ENCODE assay signal across 27 cellular contexts in the genomic region with DNA sequence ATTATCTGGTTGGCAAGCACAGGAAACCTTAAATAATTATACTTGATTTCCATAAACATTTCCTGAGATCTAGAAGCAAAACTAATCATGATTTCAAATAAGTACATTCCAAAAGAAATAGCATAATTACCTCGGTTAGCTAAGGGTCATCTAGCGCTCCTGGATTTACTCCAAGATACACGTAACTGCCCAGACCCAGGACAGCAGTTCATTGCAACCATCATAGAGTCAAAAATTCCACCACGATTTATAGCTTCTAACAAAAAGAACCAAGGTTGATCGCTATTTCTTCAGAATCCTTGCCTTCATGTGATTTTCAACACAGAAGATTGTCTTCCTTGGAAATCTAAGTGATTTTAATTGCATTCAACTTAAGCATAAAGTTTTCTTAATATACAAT.
DNase-seq lines count a peak whose midpoint lies in the region; ATAC-seq and TF ChIP-seq lines count a peak whose summit lies in the region.
"Had no signal": no experiment of that assay in that cellular context is flagged by ENCODE, and none has a peak within 500 bp of the region (broad histone marks: within the 10 kb centered on the region; RNA-seq: fewer than 3 reads in every experiment).

No MANE protein-coding gene starts in this region.

- H4K20me1 ChIP-seq in SK-N-SH (ENCODE audit: insufficient read depth) = no peaks in the 10 kb centered on the region

- no peak for DNase-seq in SK-N-SH
- DNase-seq in adipocyte (ENCODE audit: low read depth) = peak; percentile 12
- DNase-seq in fibroblast of pulmonary artery (ENCODE audit: low read depth) = peak; percentile 3
- no peak for DNase-seq in prostate gland (ENCODE audit: low spot score)
- no peak for DNase-seq in dorsolateral prefrontal cortex
- DNase-seq: activated CD4-positive, alpha-beta T cell treated with anti-CD3 and anti-CD28 coated beads for 4 hours; activated T-cell treated with anti-CD3 and anti-CD28 coated beads, Interleukin-2, amount 50 U/mL, for 1 hour; AML-193; CD4-positive, alpha-beta T cell; esophagus squamous epithelium; hypothalamus; left ventricle myocardium inferior; naive thymus-derived CD4-positive, alpha-beta T cell; NCI-H1105; NCI-H1930; NCI-H2227 treated with DMSO at 0.1 percent for 48 hours; NCI-H526 treated with DMSO at 0.1 percent for 48 hours; stimulated activated CD4-positive, alpha-beta T cell treated with anti-CD3 and anti-CD28 coated beads, Interleukin-1b, Interleukin-23, amount 100 ng/mL, for 48 hours; stimulated activated CD8-positive, alpha-beta memory T cell treated with anti-CD3 and anti-CD28 coated beads, Interleukin-4, amount 100 ng/mL, for 48 hours; stimulated activated naive CD8-positive, alpha-beta T cell treated with anti-CD3 and anti-CD28 coated beads, Interleukin-15, amount 100 ng/mL, for 72 hours; T-helper 9 cell had no signal

- TF ChIP-seq CTCF in SK-N-SH (IDR thresholded peaks at IDR 0.05) = no peak
- no peak for TF ChIP-seq CTCF in fibroblast of pulmonary artery (IDR thresholded peaks at IDR 0.05; ENCODE audit: low read length, missing control alignments)
- no peak for TF ChIP-seq CTCF in prostate gland (IDR thresholded peaks at IDR 0.05)
- no peak for TF ChIP-seq CTCF in dorsolateral prefrontal cortex (IDR thresholded peaks at IDR 0.05 in 54 of 56, conservative IDR thresholded peaks at IDR 0.05 in 2 of 56; ENCODE audit: low read depth in 1 of 56, partially characterized antibody in 56 of 56)

- intact Hi-C loops in prostate gland (cut with DNase I) (no loop called here), dorsolateral prefrontal cortex (cut with DNase I) (no loop called here)

- TF ChIP-seq RAD21 in SK-N-SH (IDR thresholded peaks at IDR 0.05; ENCODE audit: low read length) = no peak

- no peaks in the 10 kb centered on the region for H3F3A ChIP-seq in SK-N-SH (replicated peaks; ENCODE audit: insufficient read depth)

- H3K27me3 ChIP-seq in SK-N-SH (ENCODE audit: insufficient read depth) (no peaks in the 10 kb centered on the region), adipocyte (replicated peaks; ENCODE audit: control insufficient read depth, insufficient read depth, low read length) (no peaks in the 10 kb centered on the region), prostate gland (replicated peaks; ENCODE audit: insufficient read depth) (no peaks in the 10 kb centered on the region), dorsolateral prefrontal cortex (peaks cover 0 to 4% (median 0%) of the 10 kb centered on the region in 45 donors)
- H3K27me3 ChIP-seq: esophagus squamous epithelium, vagina had no signal

- TF ChIP-seq POLR2A in prostate gland (IDR thresholded peaks at IDR 0.05) = no peak

- H3K9ac ChIP-seq in SK-N-SH (no peak overlapping the region), adipocyte (ENCODE audit: low read length) (no peak overlapping the region)

- no peak overlapping the region for H3K4me2 ChIP-seq in SK-N-SH

- CTCF ChIA-PET in SK-N-SH (lab: Yijun Ruan, JAX) = no interaction called here

- ATAC-seq in SK-N-SH treated with all-trans-retinoic acid at 6 μM for 48 hours (no peak), HG02588 (IDR thresholded peaks at IDR 0.05; ENCODE audit: unreplicated experiment) (no peak), HG03460 (IDR thresholded peaks at IDR 0.05; ENCODE audit: unreplicated experiment) (no peak)
- ATAC-seq: naive thymus-derived CD4-positive, alpha-beta T cell; stimulated activated naive CD8-positive, alpha-beta T cell treated with anti-CD3 and anti-CD28 coated beads, Interleukin-15, amount 100 ng/mL, for 72 hours had no signal

- H3K9me2 ChIP-seq in SK-N-SH = no peaks in the 10 kb centered on the region

- POLR2A ChIA-PET in SK-N-SH (lab: Yijun Ruan, JAX) = no interaction called here

- no peaks in the 10 kb centered on the region for H3K79me2 ChIP-seq in SK-N-SH (ENCODE audit: insufficient read depth)

- WGBS in SK-N-SH (ENCODE audit: low lambda C conversion rate) = 44% methylated on average over 5 of the region's 5 CpGs
- 64% methylated on average over 5 of the region's 5 CpGs for WGBS in prostate gland

- H3K36me3 ChIP-seq in SK-N-SH (replicated peaks in 1 of 2; ENCODE audit: control insufficient read depth in 1 of 2, insufficient read depth in 2 of 2, low read length in 1 of 2) (no peaks in the 10 kb centered on the region), adipocyte (ENCODE audit: control insufficient read depth, insufficient read depth, low read length, severe bottlenecking) (no peaks in the 10 kb centered on the region), prostate gland (no peaks in the 10 kb centered on the region)
- H3K36me3 ChIP-seq: esophagus squamous epithelium, left ventricle myocardium inferior, vagina had no signal

- H3K9me3 ChIP-seq in SK-N-SH (no peaks in the 10 kb centered on the region), adipocyte (ENCODE audit: control insufficient read depth, low read length) (no peaks in the 10 kb centered on the region), prostate gland (no peaks in the 10 kb centered on the region)
- H3K9me3 ChIP-seq: esophagus squamous epithelium, left ventricle myocardium inferior, vagina had no signal

- H3K27ac ChIP-seq in SK-N-SH (ENCODE audit: low read depth in 2 of 2, low read length in 1 of 2) (no peak overlapping the region; a peak in 1 of 4 replicates), prostate gland (no peak overlapping the region), dorsolateral prefrontal cortex (no peak overlapping the region)
- H3K27ac ChIP-seq: 22Rv1, esophagus squamous epithelium, left ventricle myocardium inferior, vagina, VCaP had no signal

- H3K4me3 ChIP-seq in SK-N-SH (ENCODE audit: low read depth in 2 of 2, low read length in 1 of 2) (no peak overlapping the region), adipocyte (ENCODE audit: low read length) (peak overlapping the region; percentile 84), fibroblast of pulmonary artery (replicated peaks; ENCODE audit: low read depth, low read length) (no peak overlapping the region), prostate gland (no peak overlapping the region), dorsolateral prefrontal cortex (peak overlapping the region in 2 of 59 donors; percentile 41 to 47)
- H3K4me3 ChIP-seq: vagina had no signal

- H2AFZ ChIP-seq in SK-N-SH (ENCODE audit: low read depth) = no peak overlapping the region

- no peaks in the 10 kb centered on the region; a peak in 1 of 4 replicates for H3K4me1 ChIP-seq in SK-N-SH (ENCODE audit: control insufficient read depth in 1 of 2, insufficient read depth in 2 of 2, low read depth in 1 of 2, low read length in 1 of 2)
- H3K4me1 ChIP-seq in adipocyte (ENCODE audit: control insufficient read depth, insufficient read depth, low read length) = peaks cover 21% of the 10 kb centered on the region
- no peaks in the 10 kb centered on the region for H3K4me1 ChIP-seq in prostate gland (replicated peaks)
- H3K4me1 ChIP-seq: esophagus squamous epithelium, left ventricle myocardium inferior had no signal

- TF ChIP-seq EP300 in SK-N-SH (IDR thresholded peaks at IDR 0.05; ENCODE audit: borderline replicate concordance in 1 of 2, low read depth in 1 of 2, low read length in 1 of 2) = no peak

TF ChIP-seq in SK-N-SH treated with all-trans-retinoic acid at 6 μM for 48 hours, 23 proteins besides CTCF, POLR2A, EP300 and RAD21:
- no peak for TF ChIP-seq OSR1 (CRISPR knock-in tag; IDR thresholded peaks at IDR 0.05)
- TF ChIP-seq ZC3H10 (CRISPR knock-in tag; IDR thresholded peaks at IDR 0.05) = no peak
- TF ChIP-seq ZFP3 (CRISPR knock-in tag; IDR thresholded peaks at IDR 0.05) = no peak
- peak; percentile 38; the same call in 1 of the 2 replicates for TF ChIP-seq ISL1 (CRISPR knock-in tag; IDR thresholded peaks at IDR 0.05)

TF ChIP-seq in SK-N-SH, 30 proteins besides CTCF, POLR2A, EP300 and RAD21 (continues in another document):
- TF ChIP-seq, protein P1, sequence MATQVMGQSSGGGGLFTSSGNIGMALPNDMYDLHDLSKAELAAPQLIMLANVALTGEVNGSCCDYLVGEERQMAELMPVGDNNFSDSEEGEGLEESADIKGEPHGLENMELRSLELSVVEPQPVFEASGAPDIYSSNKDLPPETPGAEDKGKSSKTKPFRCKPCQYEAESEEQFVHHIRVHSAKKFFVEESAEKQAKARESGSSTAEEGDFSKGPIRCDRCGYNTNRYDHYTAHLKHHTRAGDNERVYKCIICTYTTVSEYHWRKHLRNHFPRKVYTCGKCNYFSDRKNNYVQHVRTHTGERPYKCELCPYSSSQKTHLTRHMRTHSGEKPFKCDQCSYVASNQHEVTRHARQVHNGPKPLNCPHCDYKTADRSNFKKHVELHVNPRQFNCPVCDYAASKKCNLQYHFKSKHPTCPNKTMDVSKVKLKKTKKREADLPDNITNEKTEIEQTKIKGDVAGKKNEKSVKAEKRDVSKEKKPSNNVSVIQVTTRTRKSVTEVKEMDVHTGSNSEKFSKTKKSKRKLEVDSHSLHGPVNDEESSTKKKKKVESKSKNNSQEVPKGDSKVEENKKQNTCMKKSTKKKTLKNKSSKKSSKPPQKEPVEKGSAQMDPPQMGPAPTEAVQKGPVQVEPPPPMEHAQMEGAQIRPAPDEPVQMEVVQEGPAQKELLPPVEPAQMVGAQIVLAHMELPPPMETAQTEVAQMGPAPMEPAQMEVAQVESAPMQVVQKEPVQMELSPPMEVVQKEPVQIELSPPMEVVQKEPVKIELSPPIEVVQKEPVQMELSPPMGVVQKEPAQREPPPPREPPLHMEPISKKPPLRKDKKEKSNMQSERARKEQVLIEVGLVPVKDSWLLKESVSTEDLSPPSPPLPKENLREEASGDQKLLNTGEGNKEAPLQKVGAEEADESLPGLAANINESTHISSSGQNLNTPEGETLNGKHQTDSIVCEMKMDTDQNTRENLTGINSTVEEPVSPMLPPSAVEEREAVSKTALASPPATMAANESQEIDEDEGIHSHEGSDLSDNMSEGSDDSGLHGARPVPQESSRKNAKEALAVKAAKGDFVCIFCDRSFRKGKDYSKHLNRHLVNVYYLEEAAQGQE (IDR thresholded peaks at IDR 0.05; ENCODE audit: low read depth, low read length) = no peak
- TF ChIP-seq FOXJ3 (CRISPR knock-in tag; IDR thresholded peaks at IDR 0.05) = no peak
- no peak for TF ChIP-seq NFIC (IDR thresholded peaks at IDR 0.05; ENCODE audit: borderline replicate concordance)
- TF ChIP-seq FOXM1 (IDR thresholded peaks at IDR 0.05; ENCODE audit: low read depth) = no peak
- TF ChIP-seq TCF12 (IDR thresholded peaks at IDR 0.05) = no peak
- TF ChIP-seq POLR2AphosphoS5 (IDR thresholded peaks at IDR 0.05; ENCODE audit: low read depth, low read length) = no peak
- no peak for TF ChIP-seq MEF2A (IDR thresholded peaks at IDR 0.05; ENCODE audit: borderline replicate concordance, low read depth)
- no peak for TF ChIP-seq RXRA (IDR thresholded peaks at IDR 0.05; ENCODE audit: borderline replicate concordance, low read depth)
- TF ChIP-seq EZH2phosphoT487 (IDR thresholded peaks at IDR 0.05; ENCODE audit: borderline replicate concordance, low read depth) = no peak
- no peak for TF ChIP-seq YY1 (IDR thresholded peaks at IDR 0.05; ENCODE audit: low read depth)
- no peak for TF ChIP-seq GATA2 (CRISPR knock-in tag; IDR thresholded peaks at IDR 0.05)
- TF ChIP-seq SMC3 (IDR thresholded peaks at IDR 0.05; ENCODE audit: low read depth, low read length) = no peak
- TF ChIP-seq RFX5 (IDR thresholded peaks at IDR 0.05; ENCODE audit: low read length) = no peak

Comparison
In these comparisons a context has a peak if more than half of its experiments do, and no peak if none do; other contexts are left out.
1. DNase-seq: peak in adipocyte (single experiment) and fibroblast of pulmonary artery (single experiment); none in SK-N-SH (single experiment), prostate gland (single experiment) and dorsolateral prefrontal cortex (0 of 10).